Comparison of ENCODE assay signal across 8 cellular contexts in the genomic region with DNA sequence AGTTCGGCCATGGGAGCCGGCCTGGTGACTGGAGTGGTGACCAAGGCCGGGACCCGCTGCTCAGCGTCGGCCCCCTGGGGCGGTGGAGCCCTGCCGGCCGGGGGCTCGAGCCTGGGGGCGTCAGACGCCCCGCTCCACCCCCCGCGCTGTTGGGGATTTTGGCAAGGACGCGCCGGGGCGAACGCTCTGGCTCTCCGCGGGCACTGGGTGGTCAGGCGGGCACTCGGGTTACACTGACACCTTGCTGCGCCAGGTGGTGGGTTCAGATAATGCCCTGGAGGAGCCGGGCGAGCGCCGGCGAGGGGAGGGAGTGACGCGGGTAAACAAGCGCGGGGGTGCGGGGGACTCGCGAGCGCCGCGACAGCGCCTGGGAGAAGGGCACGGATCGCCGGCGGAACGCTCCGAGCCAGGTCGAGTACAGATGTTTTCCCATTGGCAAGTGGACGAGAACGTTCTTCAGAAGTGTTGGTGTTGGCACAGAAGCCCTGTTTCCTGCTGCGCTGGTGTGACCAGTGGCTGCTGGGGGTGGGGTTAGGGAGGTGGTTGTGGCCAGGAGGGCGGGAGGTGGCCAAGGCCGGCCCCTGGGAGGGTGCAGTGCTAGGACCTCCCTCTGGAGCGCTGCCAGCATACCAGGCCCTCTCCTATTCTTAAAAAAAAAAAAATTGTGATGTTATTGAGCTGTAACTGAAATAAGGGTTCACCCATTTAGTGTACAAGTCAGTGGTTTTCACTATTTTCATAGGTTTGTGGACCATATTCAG. TPM values are rescaled to one million over a fixed set of nuclear protein-coding genes. Genes with fewer than 3 reads are reported as not detected.
DNase-seq lines count a peak whose midpoint lies in the region; ATAC-seq and TF ChIP-seq lines count a peak whose summit lies in the region.

No MANE protein-coding gene starts in this region.

- H3K4me1 ChIP-seq in prostate gland (replicated peaks) (peaks cover 32% of the 10 kb centered on the region), urinary bladder (ENCODE audit: insufficient read depth) (no peaks in the 10 kb centered on the region)

- peak overlapping the region; percentile 100 for H3K27ac ChIP-seq in prostate gland
- H3K27ac ChIP-seq in urinary bladder (ENCODE audit: low read depth) = peak overlapping the region; percentile 99

- no peaks in the 10 kb centered on the region for H3K9me3 ChIP-seq in prostate gland

- under 1% methylated on average over 40 of the region's 54 CpGs for WGBS in prostate gland
- under 1% methylated on average over 54 of the region's 54 CpGs for WGBS in urinary bladder

- peak overlapping the region; percentile 93 for H3K4me3 ChIP-seq in HFF-Myc (replicated peaks; ENCODE audit: low read depth, low read length)
- H3K4me3 ChIP-seq in NB4 (ENCODE audit: low read depth, low read length) = peak overlapping the region; percentile 62
- peak overlapping the region; percentile 98 to 100 for H3K4me3 ChIP-seq in prostate gland
- H3K4me3 ChIP-seq in urinary bladder (ENCODE audit: low read depth, low read length) = peak overlapping the region; percentile 87

- no peaks in the 10 kb centered on the region for H3K27me3 ChIP-seq in prostate gland (replicated peaks; ENCODE audit: insufficient read depth)

- peak; percentile 75 for ATAC-seq in left ventricle myocardium superior

- TF ChIP-seq POLR2A in NB4 (IDR thresholded peaks at IDR 0.05; ENCODE audit: extremely low read depth, insufficient read length) (peak; percentile 64), prostate gland (IDR thresholded peaks at IDR 0.05) (peak; percentile 97)

- H3K36me3 ChIP-seq in prostate gland (peaks cover 23 to 31% of the 10 kb centered on the region in 2 donors), urinary bladder (ENCODE audit: insufficient read depth) (no peaks in the 10 kb centered on the region)

- CTCF ChIA-PET in GM10248 (lab: Yijun Ruan, JAX) = interaction anchor here (1.3 to 1.9 kb wide), 4 partner anchors 11 to 143 kb away, joined by 3 to 10 read pairs (median 5); no protein-coding TSS in a partner anchor

- TF ChIP-seq CTCF in GM10248 (IDR thresholded peaks at IDR 0.05; ENCODE audit: control extremely low read depth, extremely low read depth, low read depth, missing control alignments) (no peak), HFF-Myc (IDR thresholded peaks at IDR 0.05; ENCODE audit: low read depth, low read length, missing control alignments) (no peak), NB4 (IDR thresholded peaks at IDR 0.05; ENCODE audit: low read depth, low read length) (no peak), prostate gland (IDR thresholded peaks at IDR 0.05) (peak in 1 of 4 experiments; percentile 37)

- DNase-seq in GM10248 (ENCODE audit: extremely low spot score) = peak; percentile 91
- peak; percentile 74 for DNase-seq in HFF-Myc (ENCODE audit: extremely low read depth, low read depth)
- DNase-seq in NB4 (ENCODE audit: low read depth) = peak; percentile 91
- peak; percentile 83 to 87 (median 85) for DNase-seq in T-helper 1 cell
- peak; percentile 12 to 92 (median 82) for DNase-seq in amygdala (lab: John Stamatoyannopoulos, UW)
- DNase-seq in left ventricle myocardium superior = peak; percentile 97
- peak; percentile 97 for DNase-seq in prostate gland (ENCODE audit: low spot score)

- intact Hi-C loops in left ventricle myocardium superior (cut with micrococcal nuclease) (no loop called here), prostate gland (cut with DNase I) (loop anchor here (2.0 to 5.0 kb wide), 3 partner anchors 15 to 124 kb away; partner anchors contain the start of genes CANX, MGAT4B and MRNIP)

- POLR2A ChIA-PET in GM10248 (lab: Yijun Ruan, JAX) = interaction anchor here (0.6 to 2.2 kb wide), 13 partner anchors 9 to 144 kb away, joined by 3 to 27 read pairs (median 4); partner anchors contain the start of gene LTC4S

RNA-seq across cellular contexts. Expression of gene SQSTM1, which starts 0.8 kb away (rescaled TPM):
- total RNA-seq in left ventricle myocardium superior (434 TPM), prostate gland (100 to 1,000 TPM; 377 to 527 TPM), urinary bladder (79.3 TPM)
- polyA plus RNA-seq in urinary bladder = 426 TPM

RNA-seq across cellular contexts. Expression of gene MGAT4B, which starts 14.8 kb away (rescaled TPM):
- 110 TPM for total RNA-seq in left ventricle myocardium superior
- total RNA-seq in prostate gland = 100 to 1,000 TPM in 1 of 2 donors, 10 to 100 TPM in 1; 82.7 to 142 TPM
- 38.9 TPM for total RNA-seq in urinary bladder
- polyA plus RNA-seq in urinary bladder = 64.6 TPM

RNA-seq across cellular contexts. Expression of gene LTC4S, which starts 27.7 kb away (rescaled TPM):
- total RNA-seq in left ventricle myocardium superior (7.1 TPM), prostate gland (1 to 10 TPM; 7.8 to 8.2 TPM), urinary bladder (1.8 TPM)
- 12.8 TPM for polyA plus RNA-seq in urinary bladder

RNA-seq across cellular contexts. Expression of gene MRNIP, which starts 37.1 kb away (rescaled TPM):
- total RNA-seq in left ventricle myocardium superior (14.8 TPM), prostate gland (10 to 100 TPM; 30.0 to 55.2 TPM), urinary bladder (30.5 TPM)
- polyA plus RNA-seq in urinary bladder = 41.1 TPM

Comparison
In these comparisons a context has a peak if more than half of its experiments do, and no peak if none do; other contexts are left out.
1. Peak in every context shown above with its lines: DNase-seq, ATAC-seq, H3K4me3 ChIP-seq and H3K27ac ChIP-seq.